In the genomic region with DNA sequence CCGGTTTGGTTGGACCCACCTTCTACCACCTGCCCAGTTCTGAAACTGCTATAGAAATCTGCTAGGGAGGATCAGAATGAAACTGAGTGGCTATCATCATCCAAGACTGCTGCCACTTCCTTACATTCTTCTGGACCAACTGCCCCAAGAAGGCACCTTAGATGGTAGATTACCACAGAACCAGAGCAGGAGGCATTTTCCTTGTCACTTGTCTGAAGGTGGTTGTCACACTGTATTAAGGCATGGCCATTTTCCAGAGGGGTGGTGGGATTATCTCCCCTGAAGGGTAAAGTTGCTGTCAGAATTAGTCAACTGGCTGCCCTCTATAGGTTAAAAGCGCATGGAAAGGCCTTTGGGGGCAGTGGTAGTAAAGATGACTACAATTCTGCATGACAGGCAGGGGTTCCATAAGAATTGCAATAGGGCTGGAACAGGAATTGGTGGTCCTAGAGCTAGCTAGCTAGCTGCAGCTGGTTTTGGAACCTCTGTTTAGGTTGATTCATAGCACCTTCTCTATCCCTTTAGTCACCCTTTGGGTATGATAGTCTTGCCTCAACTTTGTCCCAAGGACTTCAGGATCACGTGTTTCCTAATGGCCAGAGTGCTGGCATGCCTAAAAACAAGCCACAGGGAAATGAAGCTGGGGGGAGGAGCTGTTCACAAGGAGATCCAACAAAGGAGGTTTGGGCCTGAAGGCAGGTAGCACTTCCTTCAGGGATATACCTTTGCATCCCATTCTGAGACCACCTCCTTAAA, we compare ENCODE assay signal across 1 cellular context.
TF ChIP-seq lines count a peak whose summit lies in the region.

No MANE protein-coding gene starts in this region.

TF ChIP-seq in H1, 55 proteins besides CTCF, POLR2A, EP300 and RAD21:
- peak; percentile 18; the same call in 1 of the 2 replicates for TF ChIP-seq POLR2AphosphoS5 (IDR thresholded peaks at IDR 0.05; ENCODE audit: low read depth, low read length)
- no peak for TF ChIP-seq CREB1 (IDR thresholded peaks at IDR 0.05)
TF ChIP-seq in H1: peak in this region for 1.
